8 cellular contexts compared by ENCODE assay signal in genomic region chr11:65503606-65503922, GRCh38. TPM values are rescaled to one million over a fixed set of nuclear protein-coding genes. Genes with fewer than 3 reads are reported as not detected.
A peak's percentile ranks its signal among the peaks of the same experiment; 100 is the strongest.
DNase-seq lines count a peak whose midpoint lies in the region; ATAC-seq and TF ChIP-seq lines count a peak whose summit lies in the region.

No MANE protein-coding gene starts in this region.

- H3K9me3 ChIP-seq in heart left ventricle (no peaks in the 10 kb centered on the region), uterus (no peaks in the 10 kb centered on the region)

- DNase-seq in heart left ventricle = no peak
- DNase-seq in Right ventricle myocardium inferior (ENCODE audit: missing footprints) = no peak
- no peak for DNase-seq in astrocyte of the spinal cord (ENCODE audit: low read depth, low spot score)
- DNase-seq in medulla oblongata (ENCODE audit: extremely low spot score) = peak; percentile 80
- no peak for DNase-seq in uterus
- DNase-seq in DMS53 (lab: John Stamatoyannopoulos, UW) = no peak
- DNase-seq in NCI-H1436 treated with DMSO at 0.1 percent for 48 hours (lab: John Stamatoyannopoulos, UW) = no peak

- TF ChIP-seq CTCF in heart left ventricle (IDR thresholded peaks at IDR 0.05) = no peak
- TF ChIP-seq CTCF in astrocyte of the spinal cord (IDR thresholded peaks at IDR 0.05; ENCODE audit: low read depth, low read length) = no peak
- no peak for TF ChIP-seq CTCF in uterus (IDR thresholded peaks at IDR 0.05)

- peaks cover 0 to 46% (median 22%) of the 10 kb centered on the region in 12 donors for H3K4me1 ChIP-seq in heart left ventricle
- H3K4me1 ChIP-seq in uterus = peaks cover 0 to 9% of the 10 kb centered on the region in 2 donors

- peak overlapping the region; percentile 70 to 90 (median 81) for H3K4me3 ChIP-seq in heart left ventricle
- peak overlapping the region; percentile 91 for H3K4me3 ChIP-seq in astrocyte of the spinal cord (ENCODE audit: low read depth, low read length)
- H3K4me3 ChIP-seq in uterus = peak overlapping the region; percentile 85 to 90

- H3K36me3 ChIP-seq in heart left ventricle (peaks cover 15 to 69% (median 58%) of the 10 kb centered on the region in 9 donors), uterus (no peaks in the 10 kb centered on the region)

- TF ChIP-seq POLR2A in heart left ventricle (IDR thresholded peaks at IDR 0.05) (no peak), uterus (IDR thresholded peaks at IDR 0.05) (no peak)

- H3K27ac ChIP-seq in heart left ventricle (peak overlapping the region in 9 of 12 donors; percentile 57 to 100 (median 99)), uterus (peak overlapping the region; percentile 96 to 97)

- no peaks in the 10 kb centered on the region for H3K27me3 ChIP-seq in heart left ventricle
- H3K27me3 ChIP-seq in uterus = no peaks in the 10 kb centered on the region

- intact Hi-C loops in heart left ventricle (cut with DNase I) = no loop called here
- intact Hi-C loops in Right ventricle myocardium inferior (cut with DNase I) = no loop called here
- intact Hi-C loops in uterus (cut with DNase I; ENCODE audit: low total_unique reads) = no loop called here

- in situ Hi-C loops in astrocyte of the spinal cord (cut with HindIII; ENCODE audit: low sequenced_read_pairs) = no loop called here

- ATAC-seq in heart left ventricle (no peak), Right ventricle myocardium inferior (no peak), HG02938 (IDR thresholded peaks at IDR 0.05; ENCODE audit: unreplicated experiment) (no peak)

- 0 to 1% (median 0%) methylated on average over 3 of the region's 3 CpGs for WGBS in heart left ventricle, 4 donors

RNA-seq across cellular contexts. Expression of gene MALAT1, which starts 4.7 kb away (rescaled TPM):
- 1,000 to 10,000 TPM; 1,047 to 9,662 (median 6,606) TPM for total RNA-seq in heart left ventricle
- polyA plus RNA-seq in heart left ventricle = 1,000 to 10,000 TPM; 1,168 to 4,497 TPM
- 5,781 TPM for total RNA-seq in Right ventricle myocardium inferior
- total RNA-seq in uterus = over 10,000 TPM in 3 of 4 donors, 1,000 to 10,000 TPM in 1; 6,732 to 19,335 (median 13,886) TPM

RNA-seq across cellular contexts. Expression of gene SCYL1, which starts 21.3 kb away (rescaled TPM):
- total RNA-seq in heart left ventricle (100 to 1,000 TPM in 1 of 9 donors, 10 to 100 TPM in 8; 51.6 to 135 (median 62.2) TPM), Right ventricle myocardium inferior (55.6 TPM), uterus (100 to 1,000 TPM in 1 of 4 donors, 10 to 100 TPM in 3; 28.8 to 101 (median 70.1) TPM)
- 10 to 100 TPM; 86.6 to 90.2 TPM for polyA plus RNA-seq in heart left ventricle

RNA-seq across cellular contexts. Expression of gene LTBP3, which starts 54.6 kb away (rescaled TPM):
- total RNA-seq in heart left ventricle (100 to 1,000 TPM in 1 of 9 donors, 10 to 100 TPM in 8; 51.4 to 125 (median 88.9) TPM), Right ventricle myocardium inferior (72.3 TPM), uterus (100 to 1,000 TPM; 131 to 240 (median 217) TPM)
- 10 to 100 TPM; 26.3 to 36.3 TPM for polyA plus RNA-seq in heart left ventricle
